8 cellular contexts compared by ENCODE assay signal in the genomic region with DNA sequence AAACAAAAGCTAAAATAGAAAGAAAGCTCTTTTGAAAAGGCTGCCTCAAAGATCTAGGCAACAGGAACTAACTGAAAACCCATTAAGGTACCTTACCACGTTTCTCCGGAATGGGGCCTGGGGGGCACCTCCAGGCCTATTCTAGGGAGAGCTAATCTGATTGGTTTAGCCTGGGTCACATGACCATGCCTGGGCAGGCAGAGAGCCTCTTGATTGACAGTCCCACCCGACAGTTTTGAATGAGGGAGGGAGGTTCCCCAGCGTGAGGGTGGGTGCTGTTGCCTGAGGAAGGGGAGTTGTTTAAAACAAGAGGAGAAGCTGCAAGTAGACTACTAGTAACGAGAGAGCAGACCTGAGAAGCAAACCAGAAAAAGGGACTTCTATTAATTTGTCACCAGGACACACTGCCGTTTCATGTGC.
DNase-seq lines count a peak whose midpoint lies in the region; ATAC-seq lines count a peak whose summit lies in the region.

No MANE protein-coding gene starts in this region.

- CTCF ChIA-PET in activated naive CD4-positive, alpha-beta T cell treated with anti-CD3 and anti-CD28 coated beads for 36 hours (lab: Charles Lee): interaction anchor here (1.1 kb wide), 1 partner anchor 11 kb away, joined by 5 read pairs; no protein-coding TSS in a partner anchor

- no peak overlapping the region for H3K27ac Mint-ChIP-seq in activated naive CD4-positive, alpha-beta T cell treated with anti-CD3 and anti-CD28 coated beads for 36 hours
- no peak overlapping the region for H3K27ac Mint-ChIP-seq in activated T-helper 1 cell treated with anti-CD3 and anti-CD28 coated beads, Interleukin-12 subunit alpha, Interleukin-12 subunit beta, Interleukin-2, Interleukin-4 antibody, amounts not matched to agents 30 ng/mL and 10 ng/mL and 1 ng/mL, durations not matched to agents 14 hours and 24 hours and 36 hours

- no peaks in the 10 kb centered on the region for H3K9me3 Mint-ChIP-seq in activated naive CD4-positive, alpha-beta T cell treated with anti-CD3 and anti-CD28 coated beads for 36 hours
- no peaks in the 10 kb centered on the region for H3K9me3 Mint-ChIP-seq in activated T-helper 1 cell treated with anti-CD3 and anti-CD28 coated beads, Interleukin-12 subunit alpha, Interleukin-12 subunit beta, Interleukin-2, Interleukin-4 antibody, amounts not matched to agents 30 ng/mL and 10 ng/mL and 1 ng/mL, durations not matched to agents 14 hours and 24 hours and 36 hours

- intact Hi-C loops in activated naive CD4-positive, alpha-beta T cell treated with anti-CD3 and anti-CD28 coated beads for 36 hours (cut with micrococcal nuclease): no loop called here
- intact Hi-C loops in activated T-helper 1 cell treated with anti-CD3 and anti-CD28 coated beads, Interleukin-12 subunit alpha, Interleukin-12 subunit beta, Interleukin-2, Interleukin-4 antibody, amounts not matched to agents 30 ng/mL and 10 ng/mL and 1 ng/mL, durations not matched to agents 14 hours and 24 hours and 36 hours (cut with micrococcal nuclease): no loop called here

- H3K36me3 Mint-ChIP-seq in activated naive CD4-positive, alpha-beta T cell treated with anti-CD3 and anti-CD28 coated beads for 36 hours (ENCODE audit: low read depth): no peaks in the 10 kb centered on the region
- no peaks in the 10 kb centered on the region for H3K36me3 Mint-ChIP-seq in activated T-helper 1 cell treated with anti-CD3 and anti-CD28 coated beads, Interleukin-12 subunit alpha, Interleukin-12 subunit beta, Interleukin-2, Interleukin-4 antibody, amounts not matched to agents 30 ng/mL and 10 ng/mL and 1 ng/mL, durations not matched to agents 14 hours and 24 hours and 36 hours (ENCODE audit: low read depth)

- no peaks in the 10 kb centered on the region for H3K4me1 Mint-ChIP-seq in activated naive CD4-positive, alpha-beta T cell treated with anti-CD3 and anti-CD28 coated beads for 36 hours (ENCODE audit: low read depth)
- no peaks in the 10 kb centered on the region for H3K4me1 Mint-ChIP-seq in activated T-helper 1 cell treated with anti-CD3 and anti-CD28 coated beads, Interleukin-12 subunit alpha, Interleukin-12 subunit beta, Interleukin-2, Interleukin-4 antibody, amounts not matched to agents 30 ng/mL and 10 ng/mL and 1 ng/mL, durations not matched to agents 14 hours and 24 hours and 36 hours (ENCODE audit: low read depth)

- H3K27me3 Mint-ChIP-seq in activated naive CD4-positive, alpha-beta T cell treated with anti-CD3 and anti-CD28 coated beads for 36 hours (ENCODE audit: low read depth): no peaks in the 10 kb centered on the region
- H3K27me3 Mint-ChIP-seq in activated T-helper 1 cell treated with anti-CD3 and anti-CD28 coated beads, Interleukin-12 subunit alpha, Interleukin-12 subunit beta, Interleukin-2, Interleukin-4 antibody, amounts not matched to agents 30 ng/mL and 10 ng/mL and 1 ng/mL, durations not matched to agents 14 hours and 24 hours and 36 hours (ENCODE audit: insufficient read depth): peaks cover 4% of the 10 kb centered on the region

- DNase-seq in activated naive CD4-positive, alpha-beta T cell treated with anti-CD3 and anti-CD28 coated beads for 36 hours: peak; percentile 13
- no peak for DNase-seq in activated naive CD4-positive, alpha-beta T cell (lab: John Stamatoyannopoulos, UW)
- DNase-seq in NAMALWA (ENCODE audit: low spot score): peak; percentile 87
- peak; percentile 76 for DNase-seq in epidermal melanocyte (ENCODE audit: insufficient read length, low spot score)
- peak; percentile 74 for DNase-seq in superior temporal gyrus (ENCODE audit: extremely low spot score)
- no peak for DNase-seq in activated T-helper 1 cell treated with anti-CD3 and anti-CD28 coated beads, Interleukin-12 subunit alpha, Interleukin-12 subunit beta, Interleukin-2, Interleukin-4 antibody, amounts not matched to agents 30 ng/mL and 10 ng/mL and 1 ng/mL, durations not matched to agents 14 hours and 24 hours and 36 hours (ENCODE audit: low spot score)
- no peak for DNase-seq in NCI-H1105 treated with DMSO at 0.1 percent for 48 hours (lab: John Stamatoyannopoulos, UW)

- no peak overlapping the region for H3K4me3 Mint-ChIP-seq in activated naive CD4-positive, alpha-beta T cell treated with anti-CD3 and anti-CD28 coated beads for 36 hours
- H3K4me3 Mint-ChIP-seq in activated T-helper 1 cell treated with anti-CD3 and anti-CD28 coated beads, Interleukin-12 subunit alpha, Interleukin-12 subunit beta, Interleukin-2, Interleukin-4 antibody, amounts not matched to agents 30 ng/mL and 10 ng/mL and 1 ng/mL, durations not matched to agents 14 hours and 24 hours and 36 hours: no peak overlapping the region

- no peak for ATAC-seq in GM21825 (IDR thresholded peaks at IDR 0.05; ENCODE audit: unreplicated experiment)

Comparison
In these comparisons a context has a peak if more than half of its experiments do, and no peak if none do; other contexts are left out.
1. DNase-seq: peak in activated naive CD4-positive, alpha-beta T cell treated with anti-CD3 and anti-CD28 coated beads for 36 hours (single experiment), NAMALWA (single experiment), epidermal melanocyte (single experiment) and superior temporal gyrus (single experiment); none in activated naive CD4-positive, alpha-beta T cell (0 of 4), activated T-helper 1 cell treated with anti-CD3 and anti-CD28 coated beads, Interleukin-12 subunit alpha, Interleukin-12 subunit beta, Interleukin-2, Interleukin-4 antibody, amounts not matched to agents 30 ng/mL and 10 ng/mL and 1 ng/mL, durations not matched to agents 14 hours and 24 hours and 36 hours (single experiment) and NCI-H1105 treated with DMSO at 0.1 percent for 48 hours (single experiment).